In genomic region chr1:154174654-154175053, GRCh38 we compare ENCODE assay signal across 22 cellular contexts. TPM values are rescaled to one million over a fixed set of nuclear protein-coding genes. Genes with fewer than 3 reads are reported as not detected.
DNase-seq lines count a peak whose midpoint lies in the region; ATAC-seq and TF ChIP-seq lines count a peak whose summit lies in the region.
"Had no signal": no experiment of that assay in that cellular context is flagged by ENCODE, and none has a peak within 500 bp of the region (broad histone marks: within the 10 kb centered on the region; RNA-seq: fewer than 3 reads in every experiment).

No MANE protein-coding gene starts in this region.

- H3K4me3 Mint-ChIP-seq in endothelial cell (ENCODE audit: unreplicated experiment) (no peak overlapping the region), T-cell (no peak overlapping the region)

- H3K36me3 Mint-ChIP-seq in endothelial cell (ENCODE audit: low read depth, unreplicated experiment) (peaks cover 55% of the 10 kb centered on the region), T-cell (peaks cover 53% of the 10 kb centered on the region)

- no peaks in the 10 kb centered on the region for H3K9me3 Mint-ChIP-seq in endothelial cell (ENCODE audit: unreplicated experiment)
- no peaks in the 10 kb centered on the region for H3K9me3 Mint-ChIP-seq in T-cell

- peak; percentile 73 for ATAC-seq in GM18867 (IDR thresholded peaks at IDR 0.05; ENCODE audit: unreplicated experiment)
- ATAC-seq in HG03354 (IDR thresholded peaks at IDR 0.05; ENCODE audit: poor library complexity, severe bottlenecking, unreplicated experiment), result peak; percentile 56
- no peak for ATAC-seq in T-cell (replicated peaks in 1 of 4)
- ATAC-seq: Panc1, SK-N-SH treated with all-trans-retinoic acid at 6 μM for 48 hours had no signal

- CTCF ChIA-PET in T-cell (lab: Charles Lee), result no interaction called here

- H3K27me3 Mint-ChIP-seq in endothelial cell (ENCODE audit: unreplicated experiment), result peaks cover 7% of the 10 kb centered on the region
- H3K27me3 Mint-ChIP-seq in T-cell, result no peaks in the 10 kb centered on the region
- H3K27me3 Mint-ChIP-seq: CD4-positive, CD25-positive, alpha-beta regulatory T cell had no signal

- H3K4me1 Mint-ChIP-seq in endothelial cell (ENCODE audit: unreplicated experiment) (peaks cover 59% of the 10 kb centered on the region), T-cell (peaks cover 70 to 74% (median 71%) of the 10 kb centered on the region in 3 donors)

- no peak overlapping the region for H3K4me3 ChIP-seq in GM12865 (ENCODE audit: low read depth, low read length)

- POLR2A ChIA-PET in T-cell (lab: Charles Lee), result no interaction called here

- H3K27ac Mint-ChIP-seq in endothelial cell (ENCODE audit: unreplicated experiment) (peak overlapping the region; percentile 13), T-cell (no peak overlapping the region)

- DNase-seq in GM12865 (ENCODE audit: low read depth) (peak; percentile 55), endothelial cell (ENCODE audit: low spot score) (no peak), T-cell (no peak), hippocampal formation (lab: John Stamatoyannopoulos, UW) (no peak), NCI-H526 treated with DMSO at 0.1 percent for 48 hours (lab: John Stamatoyannopoulos, UW) (no peak)
- DNase-seq: CD4-positive, CD25-positive, alpha-beta regulatory T cell; EL; GF-D8; KG1; NCI-H1105; NCI-H146; NCI-H2029 treated with DMSO at 0.1 percent for 48 hours; NCI-H226; NCI-H510A treated with DMSO at 0.1 percent for 48 hours; NCI-H774 had no signal

- TF ChIP-seq CTCF in GM12865 (IDR thresholded peaks at IDR 0.05; ENCODE audit: insufficient read depth, low read depth, low read length, missing control alignments) (no peak), endothelial cell (IDR thresholded peaks at IDR 0.05; ENCODE audit: unreplicated experiment) (no peak)

RNA-seq across cellular contexts. Expression of gene TPM3, which starts 17.2 kb away (rescaled TPM):
- total RNA-seq in endothelial cell (ENCODE audit: unreplicated experiment) (689 TPM), T-cell (100 to 1,000 TPM; 340 to 396 (median 363) TPM)

RNA-seq across cellular contexts. Expression of gene NUP210L, which starts 19.8 kb away (rescaled TPM):
- total RNA-seq in endothelial cell (ENCODE audit: unreplicated experiment), result 0.15 TPM
- under 1 TPM; 0.10 to 0.35 (median 0.18) TPM for total RNA-seq in T-cell
- total RNA-seq: HT1080 had no signal

RNA-seq across cellular contexts. Expression of gene CFAP141, which starts 31.5 kb away (rescaled TPM):
- total RNA-seq in endothelial cell (ENCODE audit: unreplicated experiment), result not detected
- total RNA-seq in T-cell, result not detected
- total RNA-seq: A673; CD4-positive, CD25-positive, alpha-beta regulatory T cell; H4; HT1080 had no signal

RNA-seq across cellular contexts. Expression of gene UBAP2L, which starts 46.1 kb away (rescaled TPM):
- total RNA-seq in endothelial cell (ENCODE audit: unreplicated experiment) (243 TPM), T-cell (100 to 1,000 TPM; 175 to 240 (median 192) TPM)

Comparison
In these comparisons a context has a peak if more than half of its experiments do, and no peak if none do; other contexts are left out.
1. ATAC-seq: peak in GM18867 (single experiment) and HG03354 (single experiment); none in T-cell (0 of 4).